ENCODE assay signal across 8 cellular contexts in genomic region chr2:231604685-231605606, GRCh38. TPM values are rescaled to one million over a fixed set of nuclear protein-coding genes. Genes with fewer than 3 reads are reported as not detected.
DNase-seq lines count a peak whose midpoint lies in the region; ATAC-seq and TF ChIP-seq lines count a peak whose summit lies in the region.

No MANE protein-coding gene starts in this region.

- intact Hi-C loops in CD14-positive monocyte (cut with micrococcal nuclease): loop anchor here (5.0 kb wide), 2 partner anchors 43 to 83 kb away; no protein-coding TSS in a partner anchor

- peak; percentile 86 for ATAC-seq in GM19397 (IDR thresholded peaks at IDR 0.05; ENCODE audit: unreplicated experiment)
- ATAC-seq in HG03558 (IDR thresholded peaks at IDR 0.05; ENCODE audit: extremely low read depth, unreplicated experiment): peak; percentile 66

- DNase-seq in CD14-positive monocyte (ENCODE audit: low spot score) (peak; percentile 99), NCI-H82 (lab: John Stamatoyannopoulos, UW) (peak; percentile 99), medulla oblongata (ENCODE audit: extremely low spot score) (peak; percentile 99)
- peak; percentile 93 to 98 for DNase-seq in activated CD8-positive, alpha-beta memory T cell treated with anti-CD3 and anti-CD28 coated beads for 1 hour (ENCODE audit: extremely low read depth in 1 of 2, low read depth in 1 of 2)
- peak; percentile 98 for DNase-seq in effector CD4-positive, alpha-beta T cell
- DNase-seq in stimulated activated CD4-positive, alpha-beta T cell treated with anti-CD3 and anti-CD28 coated beads, TNF-alpha, amount 100 ng/mL, for 4 hours (ENCODE audit: low read depth in 3 of 3): peak; percentile 84 to 89 (median 85)

- H3K4me3 Mint-ChIP-seq in CD14-positive monocyte: peak overlapping the region; percentile 54 to 77

- TF ChIP-seq CTCF in CD14-positive monocyte (IDR thresholded peaks at IDR 0.05): no peak

- peaks cover 0 to 10% of the 10 kb centered on the region in 2 donors for H3K36me3 Mint-ChIP-seq in CD14-positive monocyte

- peaks cover 23% of the 10 kb centered on the region for H3K4me1 Mint-ChIP-seq in CD14-positive monocyte

- H3K9me3 Mint-ChIP-seq in CD14-positive monocyte: no peaks in the 10 kb centered on the region

- peak overlapping the region; percentile 76 to 95 (median 92) for H3K27ac Mint-ChIP-seq in CD14-positive monocyte

- peaks cover 2 to 20% (median 18%) of the 10 kb centered on the region in 3 donors for H3K27me3 Mint-ChIP-seq in CD14-positive monocyte (ENCODE audit: low read depth in 3 of 3)

RNA-seq across cellular contexts. Expression of gene TEX44, which starts 12.3 kb away (rescaled TPM):
- not detected for polyA plus RNA-seq in CD14-positive monocyte

Comparison
In these comparisons a context has a peak if more than half of its experiments do, and no peak if none do; other contexts are left out.
1. Peak in every context shown above with its lines: DNase-seq and ATAC-seq.